ENCODE assay signal across 11 cellular contexts in the genomic region with DNA sequence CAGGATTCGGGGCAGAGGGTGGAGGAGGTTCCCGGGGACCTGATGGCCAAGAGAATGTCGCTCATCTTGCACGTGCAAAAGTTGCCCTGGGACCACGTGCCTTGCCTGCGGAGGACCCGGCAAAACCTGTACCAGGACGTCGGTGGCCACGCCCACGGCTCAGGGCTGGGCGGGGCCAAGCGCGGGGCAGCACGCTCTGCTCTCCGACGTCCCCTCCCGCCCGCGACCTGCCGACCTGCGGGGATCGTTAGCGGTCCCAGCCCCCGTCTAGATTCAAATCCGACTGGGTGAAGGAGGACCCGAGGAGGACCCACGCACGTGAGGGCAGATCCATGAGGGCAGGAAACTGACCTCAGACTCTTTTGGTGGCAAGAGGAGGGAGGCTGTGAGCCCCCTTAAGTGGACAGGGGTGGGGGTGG. TPM values are rescaled to one million over a fixed set of nuclear protein-coding genes. Genes with fewer than 3 reads are reported as not detected.
DNase-seq lines count a peak whose midpoint lies in the region; ATAC-seq lines count a peak whose summit lies in the region.
"Had no signal": no experiment of that assay in that cellular context is flagged by ENCODE, and none has a peak within 500 bp of the region (broad histone marks: within the 10 kb centered on the region; RNA-seq: fewer than 3 reads in every experiment).

A gene with protein sequence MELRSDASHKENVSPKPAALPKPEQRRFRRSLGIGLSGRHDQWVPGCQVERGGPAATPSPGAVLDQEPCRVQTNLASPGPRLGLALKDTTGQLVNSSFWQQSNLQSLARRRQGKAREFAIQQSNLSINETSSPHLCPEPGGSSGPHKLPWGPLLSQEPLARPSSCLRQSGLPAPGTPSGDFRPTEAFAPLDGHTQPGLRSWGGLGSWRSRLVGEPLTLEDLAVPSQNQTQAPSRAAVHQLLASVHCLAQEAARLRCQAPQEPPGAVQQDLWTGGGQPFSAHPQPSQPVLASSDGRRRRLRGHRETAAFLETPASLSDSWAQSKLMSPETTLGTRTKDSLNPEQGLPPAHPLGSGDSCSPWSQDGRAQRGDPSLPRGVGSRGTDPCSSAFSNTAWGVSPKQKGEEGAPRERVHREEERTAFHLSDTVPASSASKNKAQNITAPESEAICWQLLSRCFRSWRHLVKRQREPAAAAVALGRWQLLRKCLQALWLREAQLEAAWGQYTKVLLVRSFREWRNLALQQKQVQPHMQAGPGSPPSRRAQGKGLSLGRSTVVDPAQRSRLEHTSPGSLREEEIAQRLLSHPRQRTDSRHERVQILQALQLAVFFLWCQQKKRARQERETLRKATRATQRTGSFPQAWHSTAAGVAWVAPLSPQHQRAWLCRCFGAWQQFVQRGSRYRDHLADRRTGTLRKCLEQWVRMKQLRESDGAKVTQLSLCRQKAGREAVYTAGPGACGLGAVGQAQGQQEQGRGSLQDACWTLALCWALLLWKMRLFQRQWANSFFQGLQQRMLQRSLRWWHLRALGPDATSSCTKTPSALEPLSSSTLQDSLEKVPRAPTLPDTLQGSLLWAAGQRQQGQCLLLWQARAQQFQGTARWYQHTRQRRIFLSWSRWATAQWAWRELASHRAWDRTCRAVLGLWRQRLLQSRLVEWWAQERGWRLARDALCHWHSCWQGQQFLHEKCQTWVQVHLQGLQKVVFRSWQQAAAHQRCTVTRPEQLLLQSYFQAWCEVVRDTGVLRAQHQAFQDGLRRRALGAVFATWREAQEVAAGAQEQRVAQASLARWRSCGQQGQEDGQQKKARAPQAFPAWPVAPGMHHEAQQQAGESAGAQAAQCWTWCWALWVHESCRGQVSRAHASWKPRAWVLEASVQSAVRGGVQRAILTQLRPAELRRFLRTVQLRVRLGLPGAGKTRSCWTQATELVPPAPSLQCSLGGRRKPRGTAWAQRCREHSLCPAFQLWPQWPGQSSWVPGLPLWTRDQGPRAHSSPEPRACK (N-terminal part only) (plus strand): TSS at position 206 of the 419 bp plus-strand sequence. CDS start 2,208 bp downstream, outside the sequence.

- peak; percentile 37 for DNase-seq in NCI-H146 (lab: John Stamatoyannopoulos, UW)
- DNase-seq in NCI-H146 treated with DMSO at 0.1 percent for 48 hours (lab: John Stamatoyannopoulos, UW; ENCODE audit: unreplicated experiment) = no peak
- peak; percentile 34 for DNase-seq in activated CD8-positive, alpha-beta T cell treated with anti-CD3 and anti-CD28 coated beads, Interleukin-2, amount 10 ng/mL, durations not matched to agents 7 days and 5 days
- DNase-seq in stimulated activated CD4-positive, alpha-beta T cell treated with anti-CD3 and anti-CD28 coated beads, Interleukin-4, amount 100 ng/mL, for 48 hours (ENCODE audit: low read depth in 2 of 2) = peak; percentile 18 to 24
- no peak for DNase-seq in retina
- DNase-seq in medulla oblongata (ENCODE audit: extremely low spot score) = no peak
- DNase-seq: NCI-H187, T-helper 9 cell had no signal

- H3K27me3 ChIP-seq in iPS-15b (ENCODE audit: control insufficient read depth, insufficient read depth, low read length) = peaks cover 23% of the 10 kb centered on the region

- H3K27me3 Mint-ChIP-seq in activated CD8-positive, alpha-beta T cell treated with anti-CD3 and anti-CD28 coated beads, Interleukin-2, amount 10 ng/mL, durations not matched to agents 7 days and 5 days (ENCODE audit: low read depth) = peaks cover 23% of the 10 kb centered on the region

- H3K4me1 Mint-ChIP-seq in activated CD8-positive, alpha-beta T cell treated with anti-CD3 and anti-CD28 coated beads, Interleukin-2, amount 10 ng/mL, durations not matched to agents 7 days and 5 days (ENCODE audit: low read depth) = peaks cover 10% of the 10 kb centered on the region
- H3K4me1 Mint-ChIP-seq: central memory CD8-positive, alpha-beta T cell had no signal

- peak within 1 kb of the TSS; percentile 49 for H3K4me3 ChIP-seq in iPS-15b (ENCODE audit: low read depth, low read length)

- H3K9ac ChIP-seq in iPS-15b (ENCODE audit: low read depth, low read length) = no peak within 1 kb of the TSS

- H3K27ac Mint-ChIP-seq in activated CD8-positive, alpha-beta T cell treated with anti-CD3 and anti-CD28 coated beads, Interleukin-2, amount 10 ng/mL, durations not matched to agents 7 days and 5 days = no peak within 1 kb of the TSS

- POLR2A ChIA-PET in activated CD8-positive, alpha-beta T cell treated with anti-CD3 and anti-CD28 coated beads, Interleukin-2, amount 10 ng/mL, durations not matched to agents 7 days and 5 days (lab: Charles Lee) = no interaction called here

- H3K9me3 Mint-ChIP-seq in activated CD8-positive, alpha-beta T cell treated with anti-CD3 and anti-CD28 coated beads, Interleukin-2, amount 10 ng/mL, durations not matched to agents 7 days and 5 days (ENCODE audit: insufficient read depth) = no peaks in the 10 kb centered on the region
- H3K9me3 Mint-ChIP-seq: central memory CD8-positive, alpha-beta T cell had no signal

- ATAC-seq in activated CD8-positive, alpha-beta T cell treated with anti-CD3 and anti-CD28 coated beads, Interleukin-2, amount 10 ng/mL, durations not matched to agents 7 days and 5 days = peak; percentile 80
- ATAC-seq in GM18868 (IDR thresholded peaks at IDR 0.05; ENCODE audit: unreplicated experiment) = no peak

- CTCF ChIA-PET in activated CD8-positive, alpha-beta T cell treated with anti-CD3 and anti-CD28 coated beads, Interleukin-2, amount 10 ng/mL, durations not matched to agents 7 days and 5 days (lab: Charles Lee) = no interaction called here

- H3K4me1 ChIP-seq in iPS-15b (ENCODE audit: control insufficient read depth, insufficient read depth, low read length) = peaks cover 3% of the 10 kb centered on the region

- H3K4me3 Mint-ChIP-seq in activated CD8-positive, alpha-beta T cell treated with anti-CD3 and anti-CD28 coated beads, Interleukin-2, amount 10 ng/mL, durations not matched to agents 7 days and 5 days = no peak within 1 kb of the TSS
- H3K4me3 Mint-ChIP-seq: central memory CD8-positive, alpha-beta T cell had no signal

- H3K36me3 Mint-ChIP-seq in activated CD8-positive, alpha-beta T cell treated with anti-CD3 and anti-CD28 coated beads, Interleukin-2, amount 10 ng/mL, durations not matched to agents 7 days and 5 days (ENCODE audit: low read depth) = no peaks in the 10 kb centered on the region

- no peaks in the 10 kb centered on the region for H3K9me3 ChIP-seq in iPS-15b (ENCODE audit: control insufficient read depth, insufficient read depth, low read length)

- no peaks in the 10 kb centered on the region for H3K36me3 ChIP-seq in iPS-15b (ENCODE audit: control insufficient read depth, insufficient read depth, low read length)

RNA-seq across cellular contexts. Expression of the gene that starts here (rescaled TPM):
- not detected for total RNA-seq in activated CD8-positive, alpha-beta T cell treated with anti-CD3 and anti-CD28 coated beads, Interleukin-2, amount 10 ng/mL, durations not matched to agents 7 days and 5 days

Comparison
In these comparisons a context has a peak if more than half of its experiments do, and no peak if none do; other contexts are left out.
1. DNase-seq: peak in NCI-H146 (single experiment) and stimulated activated CD4-positive, alpha-beta T cell treated with anti-CD3 and anti-CD28 coated beads, Interleukin-4, amount 100 ng/mL, for 48 hours (2 of 2); none in NCI-H146 treated with DMSO at 0.1 percent for 48 hours (single experiment), retina (single experiment) and medulla oblongata (single experiment).
2. Peak in DNase-seq and ATAC-seq in activated CD8-positive, alpha-beta T cell treated with anti-CD3 and anti-CD28 coated beads, Interleukin-2, amount 10 ng/mL, durations not matched to agents 7 days and 5 days; RNA of the gene not detected or under 1 TPM.